9 cellular contexts compared by ENCODE assay signal in the genomic region with DNA sequence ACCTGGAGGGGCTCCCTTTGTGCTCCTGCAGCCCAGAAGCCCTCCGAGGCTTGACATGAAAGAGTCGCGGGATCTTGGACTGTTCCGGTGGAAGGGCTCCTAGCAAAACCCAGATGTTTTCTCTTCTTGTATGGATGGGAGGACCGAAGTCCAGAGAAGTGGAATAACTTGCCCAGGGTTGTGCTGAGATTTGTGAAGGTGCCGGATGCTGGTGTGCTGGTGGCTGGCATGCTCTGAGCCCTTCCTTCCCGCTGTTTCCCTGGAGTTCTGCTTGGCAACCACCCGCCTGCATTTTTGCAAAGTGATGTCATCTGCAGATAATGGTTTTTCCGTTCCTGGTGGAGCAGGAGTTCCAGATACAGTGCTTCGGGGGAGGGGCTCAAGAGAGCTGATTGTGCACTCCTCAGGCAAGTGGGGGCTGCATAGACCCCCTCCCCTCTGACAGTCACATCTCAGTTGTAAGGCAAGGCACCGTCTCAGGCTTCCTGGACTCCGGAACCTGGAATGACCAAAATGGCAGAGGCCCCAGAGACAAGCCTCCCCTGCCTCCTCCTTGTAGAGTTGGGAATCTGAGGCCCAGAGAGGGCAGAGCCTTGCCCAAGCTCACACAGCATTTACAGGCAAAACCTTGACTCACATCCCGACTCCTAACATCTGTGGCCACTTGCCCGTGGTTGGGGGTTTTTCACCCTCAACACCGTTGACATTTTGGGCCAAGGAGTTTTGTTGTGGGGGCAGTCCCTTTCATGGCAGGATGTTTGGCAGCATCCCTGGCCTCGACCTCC.
A peak's percentile ranks its signal among the peaks of the same experiment; 100 is the strongest.
DNase-seq lines count a peak whose midpoint lies in the region; ATAC-seq and TF ChIP-seq lines count a peak whose summit lies in the region.
"Had no signal": no experiment of that assay in that cellular context is flagged by ENCODE, and none has a peak within 500 bp of the region (broad histone marks: within the 10 kb centered on the region; RNA-seq: fewer than 3 reads in every experiment).

No MANE protein-coding gene starts in this region.

- CTCF ChIA-PET in PC-9 (lab: Charles Lee) = no interaction called here

- no peak for ATAC-seq in activated T-cell treated with anti-CD3 and anti-CD28 coated beads, Interleukin-2, amount 50 U/mL, for 4 hours
- ATAC-seq in GM18909 (IDR thresholded peaks at IDR 0.05; ENCODE audit: poor library complexity, unreplicated experiment) (no peak), HG03039 (IDR thresholded peaks at IDR 0.05; ENCODE audit: unreplicated experiment) (no peak)

- H3K27me3 Mint-ChIP-seq in activated T-cell treated with anti-CD3 and anti-CD28 coated beads, Interleukin-2, amount 50 U/mL, for 4 hours (ENCODE audit: low read depth) = peaks cover 2% of the 10 kb centered on the region
- H3K27me3 Mint-ChIP-seq: activated naive CD8-positive, alpha-beta T cell had no signal

- POLR2A ChIA-PET in PC-9 (lab: Charles Lee; ENCODE audit: unreplicated experiment) = interaction anchor here (0.5 kb wide), 1 partner anchor 27 kb away, joined by 5 read pairs; no protein-coding TSS in a partner anchor

- H3K27ac ChIP-seq in PC-9 = peak overlapping the region; percentile 45
- H3K27ac ChIP-seq in epithelial cell of prostate = peak overlapping the region; percentile 19
- H3K27ac ChIP-seq in muscle layer of colon (ENCODE audit: low read depth, low read length) = peak overlapping the region; percentile 13

- H3K4me3 Mint-ChIP-seq in activated T-cell treated with anti-CD3 and anti-CD28 coated beads, Interleukin-2, amount 50 U/mL, for 4 hours = no peak overlapping the region
- H3K4me3 Mint-ChIP-seq: activated naive CD8-positive, alpha-beta T cell had no signal

- BruUV-seq in PC-9 (replicated peaks; lab: Mats Ljungman, UMichigan) = no TSS peak

- H4K20me1 ChIP-seq in PC-9 (ENCODE audit: insufficient read depth) = no peaks in the 10 kb centered on the region

- no peaks in the 10 kb centered on the region for H3K36me3 Mint-ChIP-seq in activated T-cell treated with anti-CD3 and anti-CD28 coated beads, Interleukin-2, amount 50 U/mL, for 4 hours (ENCODE audit: insufficient read depth)
- H3K36me3 Mint-ChIP-seq: activated naive CD8-positive, alpha-beta T cell had no signal

- peak; percentile 43 for DNase-seq in activated T-cell treated with anti-CD3 and anti-CD28 coated beads for 48 hours (ENCODE audit: low read depth)
- DNase-seq in activated T-cell treated with anti-CD3 and anti-CD28 coated beads, Interleukin-2, amount 50 U/mL, for 4 hours = no peak
- DNase-seq in PC-9 = peak; percentile 79 to 92
- DNase-seq in epithelial cell of prostate (ENCODE audit: low read depth, low spot score) = no peak
- DNase-seq in NCI-H526 treated with DMSO at 0.1 percent for 48 hours (lab: John Stamatoyannopoulos, UW) = no peak

- peaks cover 14% of the 10 kb centered on the region; the same call in 1 of the 2 replicates for H3F3A ChIP-seq in PC-9 (ENCODE audit: insufficient read depth, low read depth)

- H3K79me2 ChIP-seq in PC-9 (ENCODE audit: low read depth) = no peaks in the 10 kb centered on the region

- H3K27me3 ChIP-seq in PC-9 (ENCODE audit: insufficient read depth, low read depth) = no peaks in the 10 kb centered on the region
- H3K27me3 ChIP-seq in muscle layer of colon (ENCODE audit: control insufficient read depth in 1 of 2, insufficient read depth in 2 of 2, low read length in 2 of 2) = no peaks in the 10 kb centered on the region

- peaks cover 42% of the 10 kb centered on the region for H3K4me1 ChIP-seq in PC-9 (replicated peaks; ENCODE audit: insufficient read depth)
- H3K4me1 ChIP-seq in muscle layer of colon (ENCODE audit: insufficient read depth, low read length) = peaks cover 31% of the 10 kb centered on the region

- H2AFZ ChIP-seq in PC-9 = peak overlapping the region; percentile 39; the same call in 1 of the 2 replicates

- H3K4me3 ChIP-seq in PC-9 (0 out of 2 replicates have a peak overlapping the region, but pooled peaks have one; percentile 14), muscle layer of colon (ENCODE audit: low read depth in 1 of 2, low read length in 2 of 2) (peak overlapping the region in 1 of 2 donors; percentile 43)

- H3K4me2 ChIP-seq in PC-9 = peak overlapping the region; percentile 64

- H3K9ac ChIP-seq in muscle layer of colon (ENCODE audit: low read length) = peak overlapping the region; percentile 12

- intact Hi-C loops in PC-9 (cut with micrococcal nuclease; ENCODE audit: unreplicated experiment) = loop anchor here (1.0 to 2.0 kb wide), 2 partner anchors 18 to 41 kb away; no protein-coding TSS in a partner anchor

- TF ChIP-seq CTCF in PC-9 (conservative IDR thresholded peaks at IDR 0.05) = no peak

- H3K9me3 ChIP-seq in PC-9 (ENCODE audit: insufficient read depth, low read depth) = no peaks in the 10 kb centered on the region
- H3K9me3 ChIP-seq in muscle layer of colon (ENCODE audit: low read length) = no peaks in the 10 kb centered on the region

- no peaks in the 10 kb centered on the region for H3K9me2 ChIP-seq in PC-9 (ENCODE audit: insufficient read depth)

- H3K36me3 ChIP-seq in PC-9 (ENCODE audit: low read depth) = no peaks in the 10 kb centered on the region
- no peaks in the 10 kb centered on the region for H3K36me3 ChIP-seq in muscle layer of colon (ENCODE audit: insufficient read depth, low read length)

- H3K9me3 Mint-ChIP-seq in activated T-cell treated with anti-CD3 and anti-CD28 coated beads, Interleukin-2, amount 50 U/mL, for 4 hours = no peaks in the 10 kb centered on the region

- H3K4me1 Mint-ChIP-seq in activated T-cell treated with anti-CD3 and anti-CD28 coated beads, Interleukin-2, amount 50 U/mL, for 4 hours (ENCODE audit: low read depth) = peaks cover 25% of the 10 kb centered on the region

Comparison
In these comparisons a context has a peak if more than half of its experiments do, and no peak if none do; other contexts are left out.
1. DNase-seq: peak in activated T-cell treated with anti-CD3 and anti-CD28 coated beads for 48 hours (single experiment) and PC-9 (2 of 2); none in activated T-cell treated with anti-CD3 and anti-CD28 coated beads, Interleukin-2, amount 50 U/mL, for 4 hours (single experiment), epithelial cell of prostate (single experiment) and NCI-H526 treated with DMSO at 0.1 percent for 48 hours (single experiment).
2. Peak in every context shown above with its lines, with median percentiles within 50 percentile points of each other: H3K27ac ChIP-seq.